ENCODE assay signal across 8 cellular contexts in the genomic region with DNA sequence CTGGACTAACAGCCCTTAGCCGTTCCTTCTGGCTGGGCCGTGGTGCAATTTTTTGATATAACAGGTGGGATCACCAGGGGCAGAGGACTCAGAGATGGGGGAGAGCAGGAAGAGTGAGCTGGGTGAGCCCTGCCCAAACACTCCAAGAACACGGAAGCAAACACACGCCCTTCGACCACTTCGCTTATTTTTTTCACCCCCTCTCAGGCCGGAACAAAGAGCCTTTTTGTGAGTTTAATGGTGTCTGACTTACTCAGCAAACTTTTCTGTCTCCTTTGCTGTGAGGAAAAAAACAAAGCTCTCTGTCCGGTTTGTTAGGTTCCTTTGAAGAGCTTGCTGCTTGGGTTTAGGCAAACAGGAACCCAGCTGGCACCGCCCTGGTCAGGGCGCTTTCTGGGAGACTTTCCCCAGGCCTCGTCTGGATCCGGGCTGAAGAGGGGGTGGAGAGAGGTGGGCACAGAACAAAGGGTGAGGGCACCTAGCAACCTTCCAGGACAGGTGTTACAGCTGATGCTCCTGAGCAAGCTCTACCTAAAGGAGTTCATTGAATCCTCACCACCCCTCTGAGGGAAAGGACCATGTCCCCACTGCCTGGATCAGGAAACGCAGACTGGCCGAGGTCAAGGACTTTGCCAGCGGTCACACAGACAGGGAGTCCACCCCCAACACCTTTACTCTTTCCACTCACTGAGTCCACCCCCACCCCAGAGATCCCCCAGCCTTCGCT. TPM values are rescaled to one million over a fixed set of nuclear protein-coding genes. Genes with fewer than 3 reads are reported as not detected.
DNase-seq lines count a peak whose midpoint lies in the region; ATAC-seq and TF ChIP-seq lines count a peak whose summit lies in the region.

No MANE protein-coding gene starts in this region.

- peak overlapping the region in 5 of 11 experiments; percentile 31 to 55 (median 50); a peak in 8 of 22 replicates for H3K27ac ChIP-seq in BLaER1 treated with 17β-estradiol and CSF1 and Interleukin-3, amounts not matched to agents 10 nM and 100 nM
- H3K27ac ChIP-seq in naive thymus-derived CD4-positive, alpha-beta T cell (ENCODE audit: low read depth, low read length) = peak overlapping the region; percentile 3

- H3K4me1 ChIP-seq in BLaER1 treated with 17β-estradiol and CSF1 and Interleukin-3, amounts not matched to agents 10 nM and 100 nM = peaks cover 6 to 25% (median 14%) of the 10 kb centered on the region in 10 experiments; a peak in 16 of 20 replicates
- peaks cover 0 to 38% of the 10 kb centered on the region in 2 donors for H3K4me1 ChIP-seq in naive thymus-derived CD4-positive, alpha-beta T cell (ENCODE audit: control insufficient read depth in 2 of 2, insufficient read depth in 2 of 2, low read length in 2 of 2)

- H3K27ac Mint-ChIP-seq in naive thymus-derived CD4-positive, alpha-beta T cell = no peak overlapping the region
- no peak overlapping the region for H3K27ac Mint-ChIP-seq in HFFc6

- H3K4me2 ChIP-seq in BLaER1 treated with 17β-estradiol and CSF1 and Interleukin-3, amounts not matched to agents 10 nM and 100 nM = peak overlapping the region; percentile 7 to 64 (median 56); a peak in 20 of 22 replicates

- CTCF ChIA-PET in naive thymus-derived CD4-positive, alpha-beta T cell (lab: Charles Lee) = interaction anchor here (1.0 to 1.2 kb wide), 4 partner anchors 75 to 104 kb away, joined by 3 to 4 read pairs (median 4); no protein-coding TSS in a partner anchor

- ATAC-seq in naive thymus-derived CD4-positive, alpha-beta T cell = no peak
- no peak for ATAC-seq in GM19035 (IDR thresholded peaks at IDR 0.05; ENCODE audit: unreplicated experiment)

- intact Hi-C loops in naive thymus-derived CD4-positive, alpha-beta T cell (cut with micrococcal nuclease) = loop anchor here in 1 of 2 donors (1.0 to 2.0 kb wide), 2 partner anchors 75 to 102 kb away; no protein-coding TSS in a partner anchor

- no peak for TF ChIP-seq CTCF in epithelial cell of esophagus (IDR thresholded peaks at IDR 0.05; ENCODE audit: insufficient read depth, low read depth, low read length, missing control alignments)
- no peak for TF ChIP-seq CTCF in HFFc6 (IDR thresholded peaks at IDR 0.05)

- no peaks in the 10 kb centered on the region for H3K27me3 ChIP-seq in BLaER1 treated with 17β-estradiol and CSF1 and Interleukin-3, amounts not matched to agents 10 nM and 100 nM
- no peaks in the 10 kb centered on the region for H3K27me3 ChIP-seq in naive thymus-derived CD4-positive, alpha-beta T cell (ENCODE audit: control insufficient read depth in 2 of 2, insufficient read depth in 2 of 2, low read length in 2 of 2)

- peaks cover 0 to 11% (median 6%) of the 10 kb centered on the region in 11 experiments; a peak in 14 of 22 replicates for H3K9me3 ChIP-seq in BLaER1 treated with 17β-estradiol and CSF1 and Interleukin-3, amounts not matched to agents 10 nM and 100 nM (replicated peaks in 1 of 11)
- H3K9me3 ChIP-seq in naive thymus-derived CD4-positive, alpha-beta T cell (ENCODE audit: control insufficient read depth in 2 of 3, low read length in 3 of 3) = no peaks in the 10 kb centered on the region

- DNase-seq in NCI-H526 (lab: John Stamatoyannopoulos, UW) (peak; percentile 43 to 56), epithelial cell of esophagus (ENCODE audit: low read depth) (peak; percentile 79), DMS114 treated with DMSO at 0.1 percent for 48 hours (lab: John Stamatoyannopoulos, UW; ENCODE audit: unreplicated experiment) (no peak), GOT3 (lab: John Stamatoyannopoulos, UW) (no peak), HFFc6 (no peak)
- DNase-seq in naive thymus-derived CD4-positive, alpha-beta T cell = no peak

- H3K27me3 Mint-ChIP-seq in naive thymus-derived CD4-positive, alpha-beta T cell = peaks cover 0 to 11% (median 0%) of the 10 kb centered on the region in 5 donors
- H3K27me3 Mint-ChIP-seq in HFFc6 (ENCODE audit: insufficient read depth) = no peaks in the 10 kb centered on the region; the same call in 1 of the 2 replicates

- peak overlapping the region in 1 of 10 experiments; percentile 32; a peak in 2 of 20 replicates for H3K4me3 ChIP-seq in BLaER1 treated with 17β-estradiol and CSF1 and Interleukin-3, amounts not matched to agents 10 nM and 100 nM
- peak overlapping the region; percentile 13 for H3K4me3 ChIP-seq in epithelial cell of esophagus (ENCODE audit: low read length)
- H3K4me3 ChIP-seq in naive thymus-derived CD4-positive, alpha-beta T cell (ENCODE audit: low read length) = no peak overlapping the region

- no peaks in the 10 kb centered on the region for H4K20me1 ChIP-seq in BLaER1 treated with 17β-estradiol and CSF1 and Interleukin-3, amounts not matched to agents 10 nM and 100 nM

- no peak overlapping the region for H3K4me3 Mint-ChIP-seq in naive thymus-derived CD4-positive, alpha-beta T cell
- no peak overlapping the region for H3K4me3 Mint-ChIP-seq in HFFc6

- peaks cover 0 to 37% (median 22%) of the 10 kb centered on the region in 7 donors for H3K4me1 Mint-ChIP-seq in naive thymus-derived CD4-positive, alpha-beta T cell
- H3K4me1 Mint-ChIP-seq in HFFc6 (ENCODE audit: low read depth) = peaks cover 7% of the 10 kb centered on the region

- H3K36me3 Mint-ChIP-seq in naive thymus-derived CD4-positive, alpha-beta T cell = peaks cover 0 to 3% (median 0%) of the 10 kb centered on the region in 5 donors
- H3K36me3 Mint-ChIP-seq in HFFc6 (ENCODE audit: low read depth) = no peaks in the 10 kb centered on the region; the same call in 1 of the 2 replicates

- peak overlapping the region in 6 of 11 experiments; percentile 6 to 50 (median 23); a peak in 5 of 22 replicates for H3K9ac ChIP-seq in BLaER1 treated with 17β-estradiol and CSF1 and Interleukin-3, amounts not matched to agents 10 nM and 100 nM

- H3K9me3 Mint-ChIP-seq in naive thymus-derived CD4-positive, alpha-beta T cell = peaks cover 0 to 6% (median 2%) of the 10 kb centered on the region in 11 donors
- peaks cover 6% of the 10 kb centered on the region for H3K9me3 Mint-ChIP-seq in HFFc6

- H3K36me3 ChIP-seq in BLaER1 treated with 17β-estradiol and CSF1 and Interleukin-3, amounts not matched to agents 10 nM and 100 nM = no peaks in the 10 kb centered on the region
- H3K36me3 ChIP-seq in naive thymus-derived CD4-positive, alpha-beta T cell (ENCODE audit: control insufficient read depth in 2 of 3, insufficient read depth in 3 of 3, low read length in 3 of 3) = no peaks in the 10 kb centered on the region

- POLR2A ChIA-PET in naive thymus-derived CD4-positive, alpha-beta T cell (lab: Charles Lee) = interaction anchor here (0.7 to 4.3 kb wide), 8 partner anchors 12 to 106 kb away, joined by 3 to 35 read pairs (median 4); no protein-coding TSS in a partner anchor

RNA-seq across cellular contexts. Expression of a gene that starts 23.3 kb away (rescaled TPM):
- not detected for total RNA-seq in naive thymus-derived CD4-positive, alpha-beta T cell
- polyA plus RNA-seq in naive thymus-derived CD4-positive, alpha-beta T cell = not detected
- total RNA-seq in HFFc6 (2021; fragmentation: NEBNext Ultra II Directional; extraction: Animal tissue kit (Norgen Biotek cat#: 25700)) = not detected

RNA-seq across cellular contexts. Expression of a gene that starts 48.7 kb away (rescaled TPM):
- total RNA-seq in naive thymus-derived CD4-positive, alpha-beta T cell = not detected
- polyA plus RNA-seq in naive thymus-derived CD4-positive, alpha-beta T cell = not detected
- not detected for total RNA-seq in HFFc6 (2021; fragmentation: NEBNext Ultra II Directional; extraction: Animal tissue kit (Norgen Biotek cat#: 25700))

Comparison
In these comparisons a context has a peak if more than half of its experiments do, and no peak if none do; other contexts are left out.
1. DNase-seq: peak in NCI-H526 (2 of 2) and epithelial cell of esophagus (single experiment); none in naive thymus-derived CD4-positive, alpha-beta T cell (0 of 9), DMS114 treated with DMSO at 0.1 percent for 48 hours (single experiment), GOT3 (single experiment) and HFFc6 (single experiment).